In the genomic region with DNA sequence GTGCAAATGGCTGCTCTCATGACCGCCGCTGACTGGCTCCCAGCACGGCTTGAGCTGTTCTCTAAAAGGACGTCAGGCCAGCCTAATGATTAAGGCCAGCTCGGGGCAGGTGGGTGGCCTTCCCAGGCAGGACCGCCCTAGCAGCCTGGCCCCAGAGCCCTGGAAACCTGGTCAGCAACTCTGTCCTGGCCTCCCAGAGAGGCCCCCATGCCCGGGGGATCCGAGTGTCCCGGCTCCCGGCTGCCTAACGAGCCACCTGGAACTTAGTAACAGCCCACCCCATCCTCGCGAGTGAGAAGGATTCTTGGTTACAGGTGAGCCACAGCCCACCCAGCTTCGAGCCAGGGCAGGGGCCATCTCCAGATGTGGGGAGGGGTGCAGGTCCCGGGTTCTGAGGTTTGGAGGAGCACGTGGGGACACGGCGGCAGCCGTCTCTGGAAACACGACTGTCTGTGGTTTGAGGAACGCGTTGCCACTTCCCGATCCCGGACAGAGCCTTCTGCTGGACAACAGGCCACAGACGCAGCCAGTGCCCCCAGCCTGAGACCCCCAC, we compare ENCODE assay signal across 7 cellular contexts.
"Had no signal": no experiment of that assay in that cellular context is flagged by ENCODE, and none has a peak within 500 bp of the region (broad histone marks: within the 10 kb centered on the region; RNA-seq: fewer than 3 reads in every experiment).

No MANE protein-coding gene starts in this region.

- H3K4me2 ChIP-seq: GM23338 had no signal

- H2AFZ ChIP-seq: GM23338 had no signal

- H3K4me3 ChIP-seq: GM23338, K562 had no signal

- DNase-seq: H9, HCEC 1CT, IMR-90, KG1 had no signal

- H3K27ac ChIP-seq: HL-60 had no signal
